29 cellular contexts compared by ENCODE assay signal in genomic region chr10:130729876-130730275, GRCh38.
"Had no signal": no experiment of that assay in that cellular context is flagged by ENCODE, and none has a peak within 500 bp of the region (broad histone marks: within the 10 kb centered on the region; RNA-seq: fewer than 3 reads in every experiment).

No MANE protein-coding gene starts in this region.

- H3K36me3 Mint-ChIP-seq: activated naive CD4-positive, alpha-beta T cell treated with anti-CD3 and anti-CD28 coated beads, Interleukin-2, amount 50 U/mL, for 72 hours; brain had no signal

- H3K4me1 Mint-ChIP-seq: activated CD4-positive, alpha-beta T cell treated with anti-CD3 and anti-CD28 coated beads for 36 hours; activated CD4-positive, alpha-beta T cell treated with anti-CD3 and anti-CD28 coated beads, Interleukin-2, amount 10 ng/mL, durations not matched to agents 7 days and 5 days; brain; WTC11 had no signal

- H3K4me1 ChIP-seq: adrenal gland, SJSA1 had no signal

- DNase-seq: activated CD4-positive, alpha-beta T cell treated with anti-CD3 and anti-CD28 coated beads for 36 hours; activated CD4-positive, alpha-beta T cell treated with anti-CD3 and anti-CD28 coated beads, Interleukin-2, amount 10 ng/mL, durations not matched to agents 7 days and 5 days; activated CD4-positive, alpha-beta T cell treated with anti-CD3 and anti-CD28 coated beads, Interleukin-2, amount 50 U/mL, for 48 hours; activated CD8-positive, alpha-beta T cell treated with anti-CD3 and anti-CD28 coated beads, Interleukin-2, amount 10 ng/mL, durations not matched to agents 7 days and 5 days; activated gamma-delta T cell treated with Interleukin-2 at 50 U/mL for 16 hours; activated naive CD4-positive, alpha-beta T cell treated with anti-CD3 and anti-CD28 coated beads for 36 hours; activated T-cell treated with anti-CD3 and anti-CD28 coated beads, Interleukin-2, amount 50 U/mL, for 4 hours; adrenal gland; Kasumi-1; KG1; MG63; NCI-H1092; NCI-H1436 treated with DMSO at 0.1 percent for 48 hours; NCI-H1694 treated with DMSO at 0.1 percent for 48 hours; NCI-H2029; NCI-H345; NCI-H524 treated with DMSO at 0.1 percent for 48 hours; RPMI8226; SHP77 treated with DMSO at 0.1 percent for 48 hours; SK-N-SH had no signal

- H3K4me3 ChIP-seq: adrenal gland, MG63, SJSA1 had no signal

- H3K4me3 Mint-ChIP-seq: activated CD4-positive, alpha-beta T cell treated with anti-CD3 and anti-CD28 coated beads for 36 hours; activated CD4-positive, alpha-beta T cell treated with anti-CD3 and anti-CD28 coated beads, Interleukin-2, amount 10 ng/mL, durations not matched to agents 7 days and 5 days; activated CD8-positive, alpha-beta T cell treated with anti-CD3 and anti-CD28 coated beads, Interleukin-2, amount 10 ng/mL, durations not matched to agents 7 days and 5 days; activated naive CD4-positive, alpha-beta T cell treated with anti-CD3 and anti-CD28 coated beads for 36 hours; activated T-cell treated with anti-CD3 and anti-CD28 coated beads, Interleukin-2, amount 50 U/mL, for 4 hours; activated T-helper 1 cell treated with anti-CD3 and anti-CD28 coated beads, Interleukin-12 subunit alpha, Interleukin-12 subunit beta, Interleukin-2, Interleukin-4 antibody, amounts not matched to agents 30 ng/mL and 10 ng/mL and 1 ng/mL, durations not matched to agents 14 hours and 24 hours and 36 hours; brain; T-helper 1 cell treated with Interleukin-12 subunit alpha and Interleukin-12 subunit beta and Interleukin-4 antibody, amounts not matched to agents 30 μg/mL and 1 μg/mL, for 36 hours; T-helper 2 cell treated with Interferon-gamma antibody and Interleukin-4, amounts not matched to agents 5 μg/mL and 100 μg/mL, for 36 hours; WTC11 had no signal

- H3K36me3 ChIP-seq: adrenal gland, MG63, SJSA1 had no signal

- ATAC-seq: activated CD4-positive, alpha-beta T cell treated with anti-CD3 and anti-CD28 coated beads for 36 hours; activated CD4-positive, CD25-positive, alpha-beta regulatory T cell treated with anti-CD3 and anti-CD28 coated beads, Interleukin-2, amount 50 U/mL, for 24 hours; activated CD8-positive, alpha-beta T cell treated with anti-CD3 and anti-CD28 coated beads, Interleukin-2, amount 10 ng/mL, durations not matched to agents 7 days and 5 days; activated naive CD4-positive, alpha-beta T cell treated with anti-CD3 and anti-CD28 coated beads, Interleukin-2, amount 50 U/mL, for 72 hours; activated T-cell treated with anti-CD3 and anti-CD28 coated beads, Interleukin-2, amount 50 U/mL, for 4 hours; Panc1; WTC11 had no signal

- H3K27me3 ChIP-seq: adrenal gland, MG63, SJSA1 had no signal

- H3K4me2 ChIP-seq: SK-N-SH had no signal

- H3K9me3 ChIP-seq: adrenal gland, MG63, SK-N-SH had no signal

- H3K9ac ChIP-seq: SK-N-SH had no signal

- H3K9me3 Mint-ChIP-seq: activated CD4-positive, alpha-beta T cell treated with anti-CD3 and anti-CD28 coated beads, Interleukin-2, amount 10 ng/mL, durations not matched to agents 7 days and 5 days; activated naive CD4-positive, alpha-beta T cell treated with anti-CD3 and anti-CD28 coated beads for 36 hours; activated naive CD4-positive, alpha-beta T cell treated with anti-CD3 and anti-CD28 coated beads, Interleukin-2, amount 50 U/mL, for 72 hours; activated T-cell treated with anti-CD3 and anti-CD28 coated beads, Interleukin-2, amount 50 U/mL, for 4 hours; activated T-helper 1 cell treated with anti-CD3 and anti-CD28 coated beads, Interleukin-12 subunit alpha, Interleukin-12 subunit beta, Interleukin-2, Interleukin-4 antibody, amounts not matched to agents 30 ng/mL and 10 ng/mL and 1 ng/mL, durations not matched to agents 14 hours and 24 hours and 36 hours; T-helper 1 cell treated with Interleukin-12 subunit alpha and Interleukin-12 subunit beta and Interleukin-4 antibody, amounts not matched to agents 30 μg/mL and 1 μg/mL, for 36 hours; T-helper 2 cell treated with Interferon-gamma antibody and Interleukin-4, amounts not matched to agents 5 μg/mL and 100 μg/mL, for 36 hours had no signal

- H3K27me3 Mint-ChIP-seq: activated CD4-positive, alpha-beta T cell treated with anti-CD3 and anti-CD28 coated beads for 36 hours; activated CD4-positive, alpha-beta T cell treated with anti-CD3 and anti-CD28 coated beads, Interleukin-2, amount 10 ng/mL, durations not matched to agents 7 days and 5 days had no signal

- H3K27ac Mint-ChIP-seq: activated CD4-positive, alpha-beta T cell treated with anti-CD3 and anti-CD28 coated beads for 36 hours; activated CD4-positive, alpha-beta T cell treated with anti-CD3 and anti-CD28 coated beads, Interleukin-2, amount 10 ng/mL, durations not matched to agents 7 days and 5 days; activated CD8-positive, alpha-beta T cell treated with anti-CD3 and anti-CD28 coated beads, Interleukin-2, amount 10 ng/mL, durations not matched to agents 7 days and 5 days; activated naive CD4-positive, alpha-beta T cell treated with anti-CD3 and anti-CD28 coated beads for 36 hours; activated naive CD4-positive, alpha-beta T cell treated with anti-CD3 and anti-CD28 coated beads, Interleukin-2, amount 50 U/mL, for 72 hours; activated T-helper 1 cell treated with anti-CD3 and anti-CD28 coated beads, Interleukin-12 subunit alpha, Interleukin-12 subunit beta, Interleukin-2, Interleukin-4 antibody, amounts not matched to agents 30 ng/mL and 10 ng/mL and 1 ng/mL, durations not matched to agents 14 hours and 24 hours and 36 hours; brain; T-helper 1 cell treated with Interleukin-12 subunit alpha and Interleukin-12 subunit beta and Interleukin-4 antibody, amounts not matched to agents 30 μg/mL and 1 μg/mL, for 36 hours; T-helper 2 cell treated with Interferon-gamma antibody and Interleukin-4, amounts not matched to agents 5 μg/mL and 100 μg/mL, for 36 hours; WTC11 had no signal

- H3K27ac ChIP-seq: adrenal gland, SJSA1 had no signal

- H3K9me2 ChIP-seq: SK-N-SH had no signal
